In genomic region chr1:58903450-58904298, GRCh38 we compare ENCODE assay signal across 8 cellular contexts.
DNase-seq lines count a peak whose midpoint lies in the region; ATAC-seq and TF ChIP-seq lines count a peak whose summit lies in the region.

No MANE protein-coding gene starts in this region.

- H3K27ac ChIP-seq in Panc1 (ENCODE audit: low read length): peak overlapping the region; percentile 92

- peaks cover 23% of the 10 kb centered on the region for H3K4me1 ChIP-seq in Panc1 (ENCODE audit: control insufficient read depth, insufficient read depth, low read length)

- H3K27ac Mint-ChIP-seq in naive B cell: peak overlapping the region; percentile 18 to 95 (median 84)
- peak overlapping the region; percentile 93 for H3K27ac Mint-ChIP-seq in stimulated activated effector memory CD8-positive, alpha-beta T cell treated with anti-CD3 and anti-CD28 coated beads, Interleukin-12 subunit alpha, Interleukin-12 subunit beta, amount 100 ng/mL, for 72 hours

- peaks cover 9 to 28% (median 18%) of the 10 kb centered on the region in 3 donors for H3K4me1 Mint-ChIP-seq in naive B cell
- H3K4me1 Mint-ChIP-seq in stimulated activated effector memory CD8-positive, alpha-beta T cell treated with anti-CD3 and anti-CD28 coated beads, Interleukin-12 subunit alpha, Interleukin-12 subunit beta, amount 100 ng/mL, for 72 hours: peaks cover 20% of the 10 kb centered on the region

- no peaks in the 10 kb centered on the region for H3K27me3 ChIP-seq in Panc1 (ENCODE audit: control insufficient read depth, insufficient read depth, low read length)

- peak; percentile 97 for DNase-seq in COLO668 (lab: John Stamatoyannopoulos, UW; ENCODE audit: unreplicated experiment)
- no peak for DNase-seq in Panc1 (ENCODE audit: low read depth, low spot score)
- DNase-seq in activated T-helper 1 cell treated with anti-CD3 and anti-CD28 coated beads, Interleukin-2, amount 50 U/mL, for 16 hours (ENCODE audit: low read depth in 1 of 2, low spot score in 1 of 2): peak; percentile 32 to 65
- DNase-seq in fibroblast of gingiva (ENCODE audit: low read depth): peak; percentile 98
- DNase-seq in naive B cell: peak; percentile 60
- DNase-seq in stimulated activated effector memory CD8-positive, alpha-beta T cell treated with anti-CD3 and anti-CD28 coated beads, Interleukin-12 subunit alpha, Interleukin-12 subunit beta, amount 100 ng/mL, for 72 hours (ENCODE audit: low spot score in 2 of 2): peak; percentile 77 to 90

- H3K36me3 Mint-ChIP-seq in naive B cell: no peaks in the 10 kb centered on the region
- H3K36me3 Mint-ChIP-seq in stimulated activated effector memory CD8-positive, alpha-beta T cell treated with anti-CD3 and anti-CD28 coated beads, Interleukin-12 subunit alpha, Interleukin-12 subunit beta, amount 100 ng/mL, for 72 hours: peaks cover 6% of the 10 kb centered on the region

- H3K9me3 ChIP-seq in Panc1 (ENCODE audit: control insufficient read depth, insufficient read depth, low read depth, low read length): no peaks in the 10 kb centered on the region

- H3K4me3 ChIP-seq in Panc1 (ENCODE audit: low read depth in 2 of 2, low read length in 2 of 2): peak overlapping the region; percentile 59 to 72

- ATAC-seq in GM19438 (IDR thresholded peaks at IDR 0.05; ENCODE audit: low read depth, unreplicated experiment) (peak; percentile 90), HG03558 (IDR thresholded peaks at IDR 0.05; ENCODE audit: extremely low read depth, unreplicated experiment) (peak; percentile 69), Panc1 (peak; percentile 97), naive B cell (ENCODE audit: low read depth in 2 of 2) (peak; percentile 75 to 82)
- ATAC-seq in stimulated activated effector memory CD8-positive, alpha-beta T cell treated with anti-CD3 and anti-CD28 coated beads, Interleukin-12 subunit alpha, Interleukin-12 subunit beta, amount 100 ng/mL, for 72 hours: peak; percentile 94

- in situ Hi-C loops in Panc1 (cut with HindIII; ENCODE audit: low pct_unique_long_range_greater_than_20kb, low sequenced_read_pairs): no loop called here

- CTCF ChIA-PET in Panc1 (lab: Charles Lee): interaction anchor here (0.7 to 1.0 kb wide), 2 partner anchors 23 to 125 kb away, joined by 3 to 6 read pairs; no protein-coding TSS in a partner anchor

- no peak for TF ChIP-seq CTCF in Panc1 (IDR thresholded peaks at IDR 0.05)

- POLR2A ChIA-PET in Panc1 (lab: Charles Lee): interaction anchor here (0.6 to 0.9 kb wide), 4 partner anchors 110 to 700 kb away, joined by 3 to 7 read pairs (median 4); no protein-coding TSS in a partner anchor

- intact Hi-C loops in Panc1 (cut with micrococcal nuclease; ENCODE audit: unreplicated experiment): loop anchor here (5.0 kb wide), 1 partner anchor 116 kb away; no protein-coding TSS in a partner anchor

- H3K4me3 Mint-ChIP-seq in naive B cell: peak overlapping the region; percentile 78 to 91 (median 88)
- peak overlapping the region; percentile 73 for H3K4me3 Mint-ChIP-seq in stimulated activated effector memory CD8-positive, alpha-beta T cell treated with anti-CD3 and anti-CD28 coated beads, Interleukin-12 subunit alpha, Interleukin-12 subunit beta, amount 100 ng/mL, for 72 hours

- H3K27me3 Mint-ChIP-seq in naive B cell: no peaks in the 10 kb centered on the region

- no peaks in the 10 kb centered on the region for H3K9me3 Mint-ChIP-seq in naive B cell
- no peaks in the 10 kb centered on the region for H3K9me3 Mint-ChIP-seq in stimulated activated effector memory CD8-positive, alpha-beta T cell treated with anti-CD3 and anti-CD28 coated beads, Interleukin-12 subunit alpha, Interleukin-12 subunit beta, amount 100 ng/mL, for 72 hours

- H3K36me3 ChIP-seq in Panc1 (ENCODE audit: control insufficient read depth, insufficient read depth, low read length): no peaks in the 10 kb centered on the region

- TSS peak; percentile 83 for BruUV-seq in Panc1 (replicated peaks; lab: Mats Ljungman, UMichigan)
